Comparison of ENCODE assay signal across 14 cellular contexts in the genomic region with DNA sequence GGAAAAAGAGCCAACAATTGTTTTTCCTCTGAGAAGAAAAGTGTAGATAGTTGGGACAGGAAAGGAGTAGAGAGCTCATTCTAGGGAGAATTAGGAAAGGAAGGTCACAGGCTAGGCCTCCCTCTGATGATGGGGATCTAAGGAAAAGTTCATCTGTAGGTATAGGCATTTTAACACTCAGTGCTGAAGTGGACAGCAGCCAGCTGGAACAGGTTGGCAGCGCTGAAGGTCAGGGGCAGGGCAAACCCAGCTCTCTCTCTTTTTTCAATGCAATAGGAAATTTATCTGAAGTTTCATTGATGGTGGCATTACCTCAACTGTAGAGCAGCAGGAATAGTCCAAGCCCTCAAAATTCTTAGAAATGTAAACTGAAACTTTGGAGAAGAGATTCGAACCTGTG.
A peak's percentile ranks its signal among the peaks of the same experiment; 100 is the strongest.
DNase-seq lines count a peak whose midpoint lies in the region; ATAC-seq and TF ChIP-seq lines count a peak whose summit lies in the region.
"Had no signal": no experiment of that assay in that cellular context is flagged by ENCODE, and none has a peak within 500 bp of the region (broad histone marks: within the 10 kb centered on the region; RNA-seq: fewer than 3 reads in every experiment).

No MANE protein-coding gene starts in this region.

- no peak for TF ChIP-seq RAD21 in Ishikawa (IDR thresholded peaks at IDR 0.05; ENCODE audit: low read depth)

- in situ Hi-C loops in T47D (cut with HindIII; ENCODE audit: low pct_unique_long_range_greater_than_20kb, low sequenced_read_pairs): no loop called here

- H3K79me2 ChIP-seq in DND-41 (ENCODE audit: insufficient read depth, low read length): no peaks in the 10 kb centered on the region

- no peak overlapping the region for H3K4me3 ChIP-seq in DND-41 (ENCODE audit: low read depth in 1 of 2, low read length in 2 of 2)
- H3K4me3 ChIP-seq: mucosa of descending colon, Peyer's patch had no signal

- no peaks in the 10 kb centered on the region for H3K9me3 ChIP-seq in DND-41 (ENCODE audit: insufficient read depth, low read length, severe bottlenecking)
- H3K9me3 ChIP-seq: mucosa of descending colon, Peyer's patch had no signal

- DNase-seq in DND-41 (peak; percentile 39), T47D (ENCODE audit: low read depth in 1 of 2, low spot score in 1 of 2) (peak; percentile 4 to 52), left kidney (ENCODE audit: low read depth, low spot score) (peak; percentile 86), dedifferentiated amniotic fluid mesenchymal stem cell (ENCODE audit: extremely low spot score) (no peak), caudate nucleus (lab: John Stamatoyannopoulos, UW) (no peak)
- no peak for DNase-seq in activated naive CD8-positive, alpha-beta T cell treated with anti-CD3 and anti-CD28 coated beads, Interleukin-2, amount 50 U/mL, for 24 hours
- DNase-seq: activated CD8-positive, alpha-beta memory T cell treated with anti-CD3 and anti-CD28 coated beads, Interleukin-2, amount 50 U/mL, for 4 hours; anterior cingulate cortex; effector memory CD8-positive, alpha-beta T cell; Peyer's patch; T-helper 9 cell had no signal

- TF ChIP-seq EP300 in Ishikawa (IDR thresholded peaks at IDR 0.05; ENCODE audit: borderline replicate concordance): no peak

- H3K9ac ChIP-seq in DND-41 (ENCODE audit: low read depth, low read length): no peak overlapping the region

- H3K4me2 ChIP-seq in DND-41 (ENCODE audit: insufficient read depth, low read length): no peak overlapping the region

- H3K9me3 Mint-ChIP-seq in activated naive CD8-positive, alpha-beta T cell treated with anti-CD3 and anti-CD28 coated beads, Interleukin-2, amount 50 U/mL, for 24 hours: no peaks in the 10 kb centered on the region
- H3K9me3 Mint-ChIP-seq: effector memory CD8-positive, alpha-beta T cell had no signal

- H3K4me1 ChIP-seq in DND-41 (ENCODE audit: insufficient read depth, low read length): peaks cover 6% of the 10 kb centered on the region; the same call in 1 of the 2 replicates
- H3K4me1 ChIP-seq: Peyer's patch had no signal

- ATAC-seq in DND-41 (ENCODE audit: insufficient read depth, low read depth): peak; percentile 87
- ATAC-seq in GM18870 (IDR thresholded peaks at IDR 0.05; ENCODE audit: unreplicated experiment): no peak
- ATAC-seq in activated naive CD8-positive, alpha-beta T cell treated with anti-CD3 and anti-CD28 coated beads, Interleukin-2, amount 50 U/mL, for 24 hours: no peak
- ATAC-seq: effector memory CD8-positive, alpha-beta T cell; mucosa of descending colon had no signal

- H3K27me3 Mint-ChIP-seq in activated naive CD8-positive, alpha-beta T cell treated with anti-CD3 and anti-CD28 coated beads, Interleukin-2, amount 50 U/mL, for 24 hours: peaks cover 2% of the 10 kb centered on the region

- H3K27me3 ChIP-seq in DND-41 (ENCODE audit: insufficient read depth, low read length, poor library complexity): no peaks in the 10 kb centered on the region
- H3K27me3 ChIP-seq: Peyer's patch had no signal

- no peaks in the 10 kb centered on the region for H3K36me3 ChIP-seq in DND-41 (ENCODE audit: insufficient read depth, low read length)
- H3K36me3 ChIP-seq: Peyer's patch had no signal

- H4K20me1 ChIP-seq in DND-41 (ENCODE audit: insufficient read depth, low read length): no peaks in the 10 kb centered on the region

- no peaks in the 10 kb centered on the region for H3K36me3 Mint-ChIP-seq in activated naive CD8-positive, alpha-beta T cell treated with anti-CD3 and anti-CD28 coated beads, Interleukin-2, amount 50 U/mL, for 24 hours (ENCODE audit: low read depth)

- H2AFZ ChIP-seq in DND-41 (ENCODE audit: low read depth, low read length): no peak overlapping the region

- no peak overlapping the region for H3K4me3 Mint-ChIP-seq in activated naive CD8-positive, alpha-beta T cell treated with anti-CD3 and anti-CD28 coated beads, Interleukin-2, amount 50 U/mL, for 24 hours
- H3K4me3 Mint-ChIP-seq: effector memory CD8-positive, alpha-beta T cell had no signal

- no peaks in the 10 kb centered on the region for H3K4me1 Mint-ChIP-seq in activated naive CD8-positive, alpha-beta T cell treated with anti-CD3 and anti-CD28 coated beads, Interleukin-2, amount 50 U/mL, for 24 hours

- H3K27ac ChIP-seq in DND-41 (ENCODE audit: low read length): no peak overlapping the region
- H3K27ac ChIP-seq in caudate nucleus (ENCODE audit: low read depth, low read length): no peak overlapping the region
- H3K27ac ChIP-seq: Peyer's patch had no signal

- TF ChIP-seq CTCF in DND-41 (IDR thresholded peaks at IDR 0.05; ENCODE audit: borderline replicate concordance, extremely low read depth, low read length, poor library complexity, severe bottlenecking): no peak

- H3K27ac Mint-ChIP-seq in activated naive CD8-positive, alpha-beta T cell treated with anti-CD3 and anti-CD28 coated beads, Interleukin-2, amount 50 U/mL, for 24 hours: no peak overlapping the region
- H3K27ac Mint-ChIP-seq: effector memory CD8-positive, alpha-beta T cell had no signal

TF ChIP-seq in Ishikawa, 13 proteins besides CTCF, POLR2A, EP300 and RAD21:
- no peak for TF ChIP-seq YY1 (IDR thresholded peaks at IDR 0.05; ENCODE audit: low read depth)
- TF ChIP-seq, protein P1, sequence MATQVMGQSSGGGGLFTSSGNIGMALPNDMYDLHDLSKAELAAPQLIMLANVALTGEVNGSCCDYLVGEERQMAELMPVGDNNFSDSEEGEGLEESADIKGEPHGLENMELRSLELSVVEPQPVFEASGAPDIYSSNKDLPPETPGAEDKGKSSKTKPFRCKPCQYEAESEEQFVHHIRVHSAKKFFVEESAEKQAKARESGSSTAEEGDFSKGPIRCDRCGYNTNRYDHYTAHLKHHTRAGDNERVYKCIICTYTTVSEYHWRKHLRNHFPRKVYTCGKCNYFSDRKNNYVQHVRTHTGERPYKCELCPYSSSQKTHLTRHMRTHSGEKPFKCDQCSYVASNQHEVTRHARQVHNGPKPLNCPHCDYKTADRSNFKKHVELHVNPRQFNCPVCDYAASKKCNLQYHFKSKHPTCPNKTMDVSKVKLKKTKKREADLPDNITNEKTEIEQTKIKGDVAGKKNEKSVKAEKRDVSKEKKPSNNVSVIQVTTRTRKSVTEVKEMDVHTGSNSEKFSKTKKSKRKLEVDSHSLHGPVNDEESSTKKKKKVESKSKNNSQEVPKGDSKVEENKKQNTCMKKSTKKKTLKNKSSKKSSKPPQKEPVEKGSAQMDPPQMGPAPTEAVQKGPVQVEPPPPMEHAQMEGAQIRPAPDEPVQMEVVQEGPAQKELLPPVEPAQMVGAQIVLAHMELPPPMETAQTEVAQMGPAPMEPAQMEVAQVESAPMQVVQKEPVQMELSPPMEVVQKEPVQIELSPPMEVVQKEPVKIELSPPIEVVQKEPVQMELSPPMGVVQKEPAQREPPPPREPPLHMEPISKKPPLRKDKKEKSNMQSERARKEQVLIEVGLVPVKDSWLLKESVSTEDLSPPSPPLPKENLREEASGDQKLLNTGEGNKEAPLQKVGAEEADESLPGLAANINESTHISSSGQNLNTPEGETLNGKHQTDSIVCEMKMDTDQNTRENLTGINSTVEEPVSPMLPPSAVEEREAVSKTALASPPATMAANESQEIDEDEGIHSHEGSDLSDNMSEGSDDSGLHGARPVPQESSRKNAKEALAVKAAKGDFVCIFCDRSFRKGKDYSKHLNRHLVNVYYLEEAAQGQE (IDR thresholded peaks at IDR 0.05; ENCODE audit: low read depth): peak; percentile 88

Comparison
In these comparisons a context has a peak if more than half of its experiments do, and no peak if none do; other contexts are left out.
1. DNase-seq: peak in DND-41 (single experiment), T47D (2 of 2) and left kidney (single experiment); none in dedifferentiated amniotic fluid mesenchymal stem cell (single experiment), caudate nucleus (0 of 61) and activated naive CD8-positive, alpha-beta T cell treated with anti-CD3 and anti-CD28 coated beads, Interleukin-2, amount 50 U/mL, for 24 hours (single experiment).